Comparison of ENCODE assay signal across 13 cellular contexts in genomic region chr9:79007701-79008483, GRCh38.
DNase-seq lines count a peak whose midpoint lies in the region; ATAC-seq, FAIRE-seq and TF ChIP-seq lines count a peak whose summit lies in the region.
"Had no signal": no experiment of that assay in that cellular context is flagged by ENCODE, and none has a peak within 500 bp of the region (broad histone marks: within the 10 kb centered on the region; RNA-seq: fewer than 3 reads in every experiment).

No MANE protein-coding gene starts in this region.

- no peak overlapping the region for H2AFZ ChIP-seq in IMR-90 (replicated peaks; ENCODE audit: low read length, poor library complexity)

- DNase-seq in GM12892 (ENCODE audit: insufficient read length) (no peak), IMR-90 (no peak), D341Med (ENCODE audit: low spot score) (no peak), NCI-H187 (lab: John Stamatoyannopoulos, UW) (no peak), glutamatergic neuron (no peak), heart left ventricle (no peak)
- DNase-seq: GF-D8, hippocampal formation, MG63, thyroid gland had no signal

- POLR2A ChIA-PET in IMR-90 (lab: Charles Lee; ENCODE audit: unreplicated experiment): no interaction called here

- H3K9ac ChIP-seq in IMR-90 (ENCODE audit: low read depth, low read length): no peak overlapping the region

- no peaks in the 10 kb centered on the region for H3K27me3 ChIP-seq in IMR-90 (ENCODE audit: control insufficient read depth, insufficient read depth, low read length)
- no peaks in the 10 kb centered on the region for H3K27me3 ChIP-seq in heart left ventricle
- H3K27me3 ChIP-seq: MG63, thyroid gland had no signal

- no peak for TF ChIP-seq CTCF in IMR-90 (conservative IDR thresholded peaks at IDR 0.05; ENCODE audit: low read depth, low read length)
- TF ChIP-seq CTCF in glutamatergic neuron (IDR thresholded peaks at IDR 0.05; ENCODE audit: partially characterized antibody, unreplicated experiment): no peak
- no peak for TF ChIP-seq CTCF in heart left ventricle (IDR thresholded peaks at IDR 0.05)

- CTCF ChIA-PET in IMR-90 (lab: Yijun Ruan, JAX): no interaction called here

- H3K4ac ChIP-seq in IMR-90 (ENCODE audit: low read depth, low read length): no peak overlapping the region

- no peak overlapping the region for H4K91ac ChIP-seq in IMR-90 (ENCODE audit: insufficient read depth, low read depth, low read length)

- H2BK5ac ChIP-seq in IMR-90 (ENCODE audit: low read depth, low read length, poor library complexity, severe bottlenecking): no peak overlapping the region

- H3K9me1 ChIP-seq in IMR-90 (ENCODE audit: insufficient read depth, low read length): no peaks in the 10 kb centered on the region

- peak; percentile 58 for FAIRE-seq in GM12892 (lab: Jason Lieb, UNC)

- no peak for TF ChIP-seq POLR2A in GM12892 (IDR thresholded peaks at IDR 0.05; ENCODE audit: low read depth, low read length)
- TF ChIP-seq POLR2A in IMR-90 (IDR thresholded peaks at IDR 0.05; ENCODE audit: low read depth, low read length): no peak
- TF ChIP-seq POLR2A in heart left ventricle (IDR thresholded peaks at IDR 0.05): no peak

- no peaks in the 10 kb centered on the region for H3K9me3 Mint-ChIP-seq in glutamatergic neuron (ENCODE audit: unreplicated experiment)

- peaks cover 1% of the 10 kb centered on the region for H3K27me3 Mint-ChIP-seq in glutamatergic neuron (ENCODE audit: unreplicated experiment)

- H3K36me3 Mint-ChIP-seq in glutamatergic neuron (ENCODE audit: unreplicated experiment): no peaks in the 10 kb centered on the region

- H3K27ac ChIP-seq in IMR-90 (ENCODE audit: insufficient read depth, low read length) (no peak overlapping the region), heart left ventricle (no peak overlapping the region)
- H3K27ac ChIP-seq: thyroid gland had no signal

- no peak for TF ChIP-seq RAD21 in IMR-90 (IDR thresholded peaks at IDR 0.05; ENCODE audit: low read length)

- H2AK9ac ChIP-seq in IMR-90 (replicated peaks; ENCODE audit: low read depth, low read length, poor library complexity): no peak overlapping the region

- no peak overlapping the region for H3K18ac ChIP-seq in IMR-90 (ENCODE audit: low read depth, low read length)

- peak; percentile 62 for ATAC-seq in GM19463 (IDR thresholded peaks at IDR 0.05; ENCODE audit: unreplicated experiment)
- peak; percentile 97 for ATAC-seq in HG02938 (IDR thresholded peaks at IDR 0.05; ENCODE audit: unreplicated experiment)
- ATAC-seq in IMR-90 (ENCODE audit: low read depth): no peak
- ATAC-seq in heart left ventricle: no peak
- ATAC-seq: HCT116 had no signal

- no peak overlapping the region for H3K14ac ChIP-seq in IMR-90 (replicated peaks; ENCODE audit: low read depth, low read length)

- WGBS in IMR-90 (ENCODE audit: extremely low coverage in 2 of 2, insufficient read length in 1 of 2), 2 experiments: 90% methylated on average over 2 of the region's 8 CpGs; no CpG with 5 or more reads in 1 of the 2 experiments
- WGBS in heart left ventricle, 4 donors: 79 to 83% (median 82%) methylated on average over 8 of the region's 8 CpGs

- H3K4me3 Mint-ChIP-seq in glutamatergic neuron (ENCODE audit: unreplicated experiment): no peak overlapping the region

- H3K27ac Mint-ChIP-seq in glutamatergic neuron (ENCODE audit: unreplicated experiment): no peak overlapping the region

- no peak overlapping the region for H4K5ac ChIP-seq in IMR-90 (ENCODE audit: low read depth, low read length)

- H2AK5ac ChIP-seq in IMR-90 (ENCODE audit: low read depth, low read length): 0 out of 2 replicates have a peak overlapping the region, but pooled peaks have one; percentile 51

- H3K56ac ChIP-seq in IMR-90 (ENCODE audit: extremely low read depth, insufficient read depth, low read length): no peak overlapping the region

- no peaks in the 10 kb centered on the region for H4K20me1 ChIP-seq in IMR-90 (ENCODE audit: insufficient read depth, low read length)

- H3K4me1 ChIP-seq in IMR-90 (ENCODE audit: control insufficient read depth, insufficient read depth, low read length) (no peaks in the 10 kb centered on the region), heart left ventricle (no peaks in the 10 kb centered on the region)
- H3K4me1 ChIP-seq: thyroid gland had no signal

- H3K9me3 ChIP-seq in IMR-90 (ENCODE audit: control insufficient read depth, insufficient read depth, low read length) (no peaks in the 10 kb centered on the region), heart left ventricle (no peaks in the 10 kb centered on the region)
- H3K9me3 ChIP-seq: MG63, thyroid gland had no signal

- no peak overlapping the region for H3K23ac ChIP-seq in IMR-90 (ENCODE audit: low read depth, low read length)

- no peaks in the 10 kb centered on the region for H3K4me1 Mint-ChIP-seq in glutamatergic neuron (ENCODE audit: low read depth, unreplicated experiment)

- H2BK20ac ChIP-seq in IMR-90 (ENCODE audit: low read depth, low read length): no peak overlapping the region

- BruUV-seq in IMR-90 (replicated peaks; lab: Mats Ljungman, UMichigan): no TSS peak

- no peak overlapping the region for H2BK15ac ChIP-seq in IMR-90 (ENCODE audit: low read depth, low read length)

- H3K4me2 ChIP-seq in IMR-90 (ENCODE audit: low read depth, low read length): no peak overlapping the region

- intact Hi-C loops in IMR-90 (cut with micrococcal nuclease) (no loop called here), heart left ventricle (cut with DNase I) (no loop called here)

- H3K4me3 ChIP-seq in IMR-90 (ENCODE audit: insufficient read depth, low read depth, low read length) (no peak overlapping the region), heart left ventricle (no peak overlapping the region)
- H3K4me3 ChIP-seq: MG63, thyroid gland had no signal

- H3K36me3 ChIP-seq in IMR-90 (ENCODE audit: control insufficient read depth, insufficient read depth, low read length): no peaks in the 10 kb centered on the region
- no peaks in the 10 kb centered on the region for H3K36me3 ChIP-seq in heart left ventricle
- H3K36me3 ChIP-seq: MG63, thyroid gland had no signal

- dilution Hi-C loops in IMR-90 (cut with HindIII; ENCODE audit: low sequenced_read_pairs, unreplicated experiment): no loop called here

- no peak overlapping the region for H4K8ac ChIP-seq in IMR-90 (ENCODE audit: low read depth in 2 of 2, low read length in 2 of 2)

- H2BK120ac ChIP-seq in IMR-90 (ENCODE audit: low read depth, low read length): no peak overlapping the region

- in situ Hi-C loops in IMR-90 (cut with MboI; ENCODE audit: low sequenced_read_pairs): no loop called here

- H3K79me1 ChIP-seq in IMR-90 (ENCODE audit: low read depth in 1 of 2, low read length in 2 of 2): no peaks in the 10 kb centered on the region

TF ChIP-seq in IMR-90, 13 proteins besides CTCF, POLR2A, EP300 and RAD21:
- TF ChIP-seq USF2 (IDR thresholded peaks at IDR 0.05; ENCODE audit: low read depth, low read length): no peak
- TF ChIP-seq ELK1 (IDR thresholded peaks at IDR 0.05; ENCODE audit: borderline replicate concordance, low read depth, low read length): no peak
- TF ChIP-seq FOS (IDR thresholded peaks at IDR 0.05; ENCODE audit: low read depth, low read length): no peak
- no peak for TF ChIP-seq MAZ (IDR thresholded peaks at IDR 0.05; ENCODE audit: borderline replicate concordance, low read depth, low read length)
- no peak for TF ChIP-seq SMC3 (IDR thresholded peaks at IDR 0.05; ENCODE audit: low read depth, low read length)
- TF ChIP-seq RCOR1 (IDR thresholded peaks at IDR 0.05; ENCODE audit: insufficient replicate concordance, low read length): no peak
- TF ChIP-seq MAFK (IDR thresholded peaks at IDR 0.05; ENCODE audit: low read depth, low read length): peak; percentile 58
- no peak for TF ChIP-seq CHD1 (IDR thresholded peaks at IDR 0.05; ENCODE audit: low read depth, low read length)
- peak; percentile 92 for TF ChIP-seq NFE2L2 (IDR thresholded peaks at IDR 0.05; ENCODE audit: low read depth, low read length)
- no peak for TF ChIP-seq BHLHE40 (IDR thresholded peaks at IDR 0.05; ENCODE audit: low read depth, low read length)
- TF ChIP-seq MXI1 (IDR thresholded peaks at IDR 0.05; ENCODE audit: borderline replicate concordance, low read depth, low read length): no peak
- no peak for TF ChIP-seq CEBPB (IDR thresholded peaks at IDR 0.05; ENCODE audit: low read depth, low read length)
- no peak for TF ChIP-seq RFX5 (IDR thresholded peaks at IDR 0.05; ENCODE audit: low read depth, low read length)

Comparison
In these comparisons a context has a peak if more than half of its experiments do, and no peak if none do; other contexts are left out.
1. ATAC-seq: peak in GM19463 (single experiment) and HG02938 (single experiment); none in IMR-90 (single experiment) and heart left ventricle (0 of 4).